In genomic region chr11:119380160-119380815, GRCh38 we compare ENCODE assay signal across 16 cellular contexts. TPM values are rescaled to one million over a fixed set of nuclear protein-coding genes. Genes with fewer than 3 reads are reported as not detected.
DNase-seq lines count a peak whose midpoint lies in the region; ATAC-seq and TF ChIP-seq lines count a peak whose summit lies in the region.
"Had no signal": no experiment of that assay in that cellular context is flagged by ENCODE, and none has a peak within 500 bp of the region (broad histone marks: within the 10 kb centered on the region; RNA-seq: fewer than 3 reads in every experiment).

No MANE protein-coding gene starts in this region.

- ATAC-seq in left cardiac atrium: no peak

- H4K8ac ChIP-seq in mesendoderm (ENCODE audit: low read depth, low read length): no peak overlapping the region

- peak overlapping the region; percentile 73 for H3K9ac ChIP-seq in mesendoderm (ENCODE audit: low read length)

- H3K23ac ChIP-seq in mesendoderm (ENCODE audit: low read length): peak overlapping the region; percentile 20

- no peak overlapping the region for H3K4me3 Mint-ChIP-seq in type B pancreatic cell
- H3K4me3 Mint-ChIP-seq: activated naive CD8-positive, alpha-beta T cell; memory B cell had no signal

- no peak overlapping the region for H3K27ac Mint-ChIP-seq in type B pancreatic cell
- H3K27ac Mint-ChIP-seq: activated naive CD8-positive, alpha-beta T cell; memory B cell had no signal

- H3K4ac ChIP-seq in mesendoderm (ENCODE audit: low read depth, low read length): peak overlapping the region; percentile 56

- H3K36me3 ChIP-seq in left ventricle myocardium inferior (no peaks in the 10 kb centered on the region), adrenal gland (replicated peaks in 1 of 2) (no peaks in the 10 kb centered on the region), mesendoderm (ENCODE audit: control insufficient read depth, insufficient read depth, low read length) (no peaks in the 10 kb centered on the region)
- H3K36me3 ChIP-seq: right lobe of liver, upper lobe of left lung had no signal

- peak overlapping the region; percentile 90 for H3K56ac ChIP-seq in mesendoderm (ENCODE audit: low read length)

- peaks cover 21% of the 10 kb centered on the region for H3K4me1 Mint-ChIP-seq in type B pancreatic cell (ENCODE audit: unreplicated experiment)

- peak overlapping the region; percentile 94 for H2AK5ac ChIP-seq in mesendoderm (ENCODE audit: low read length)

- H3K36me3 Mint-ChIP-seq in type B pancreatic cell: no peaks in the 10 kb centered on the region
- H3K36me3 Mint-ChIP-seq: activated naive CD8-positive, alpha-beta T cell; memory B cell had no signal

- intact Hi-C loops in left ventricle myocardium inferior (cut with micrococcal nuclease): no loop called here
- intact Hi-C loops in left cardiac atrium (cut with DNase I): loop anchor here in 1 of 2 donors (2.0 kb wide), 1 partner anchor 23 kb away; no protein-coding TSS in a partner anchor
- intact Hi-C loops in adrenal gland (cut with DNase I): loop anchor here in 1 of 2 donors (10.0 kb wide), 1 partner anchor 95 kb away; no protein-coding TSS in a partner anchor

- no peak overlapping the region for H4K5ac ChIP-seq in mesendoderm (ENCODE audit: low read length)

- H3K27me3 Mint-ChIP-seq in type B pancreatic cell: peaks cover 7% of the 10 kb centered on the region
- H3K27me3 Mint-ChIP-seq: activated naive CD8-positive, alpha-beta T cell had no signal

- peak overlapping the region; percentile 17 for H3K4me2 ChIP-seq in mesendoderm (ENCODE audit: low read length)

- DNase-seq in left ventricle myocardium inferior: no peak
- DNase-seq in left cardiac atrium: no peak
- DNase-seq in adrenal gland: peak in 5 of 7 donors; percentile 19 to 54 (median 33)
- DNase-seq in mesendoderm: no peak
- DNase-seq in type B pancreatic cell (ENCODE audit: extremely low spot score, unreplicated experiment): peak; percentile 49
- no peak for DNase-seq in SW 1271 (lab: John Stamatoyannopoulos, UW)
- no peak for DNase-seq in GDM1 (lab: John Stamatoyannopoulos, UW)
- DNase-seq in SKM-1 (lab: John Stamatoyannopoulos, UW; ENCODE audit: unreplicated experiment): no peak
- DNase-seq: EL, NCI-H1105 treated with DMSO at 0.1 percent for 48 hours had no signal

- H2BK15ac ChIP-seq in mesendoderm (replicated peaks; ENCODE audit: low read depth): no peak overlapping the region

- H3K27me3 ChIP-seq in left ventricle myocardium inferior (ENCODE audit: low read depth) (peaks cover under 1% of the 10 kb centered on the region), adrenal gland (no peaks in the 10 kb centered on the region), mesendoderm (ENCODE audit: insufficient read depth, low read length, poor library complexity) (no peaks in the 10 kb centered on the region)
- H3K27me3 ChIP-seq: right lobe of liver, upper lobe of left lung had no signal

- peak overlapping the region; percentile 15 for H2BK5ac ChIP-seq in mesendoderm (ENCODE audit: low read length)

- peak overlapping the region; percentile 95 for H3K27ac ChIP-seq in left ventricle myocardium inferior (replicated peaks)
- H3K27ac ChIP-seq in adrenal gland: no peak overlapping the region
- H3K27ac ChIP-seq in mesendoderm (ENCODE audit: low read depth, low read length): no peak overlapping the region

- H3K4me3 ChIP-seq in left ventricle myocardium inferior (peak overlapping the region; percentile 68), adrenal gland (peak overlapping the region in 1 of 4 donors; percentile 60), mesendoderm (ENCODE audit: low read length) (no peak overlapping the region)

- H3K9me3 ChIP-seq in left ventricle myocardium inferior (replicated peaks) (no peaks in the 10 kb centered on the region), adrenal gland (replicated peaks in 1 of 3) (no peaks in the 10 kb centered on the region)
- H3K9me3 ChIP-seq: right lobe of liver, upper lobe of left lung had no signal

- TF ChIP-seq POLR2A in adrenal gland (IDR thresholded peaks at IDR 0.05): no peak

- peak overlapping the region; percentile 2 for H2BK120ac ChIP-seq in mesendoderm (ENCODE audit: low read depth, low read length)

- 66 to 68% (median 67%) methylated on average over 8 to 13 of the region's 13 CpGs for WGBS in adrenal gland, 4 donors
- WGBS in mesendoderm (ENCODE audit: extremely low coverage, insufficient coverage, low lambda C conversion rate): no CpG with 5 or more reads among the region's 13 CpGs

- H3K4me1 ChIP-seq in left ventricle myocardium inferior: peaks cover 54% of the 10 kb centered on the region
- H3K4me1 ChIP-seq in adrenal gland (replicated peaks in 1 of 2): peaks cover 18 to 29% of the 10 kb centered on the region in 2 donors
- H3K4me1 ChIP-seq in mesendoderm (ENCODE audit: control insufficient read depth, low read depth, low read length): peaks cover 34% of the 10 kb centered on the region

- H3K79me2 ChIP-seq in mesendoderm (ENCODE audit: control insufficient read depth, insufficient read depth, low read length): no peaks in the 10 kb centered on the region

- TF ChIP-seq CTCF in left ventricle myocardium inferior (IDR thresholded peaks at IDR 0.05; ENCODE audit: borderline replicate concordance): no peak
- no peak for TF ChIP-seq CTCF in adrenal gland (IDR thresholded peaks at IDR 0.05)
- no peak for TF ChIP-seq CTCF in type B pancreatic cell (conservative IDR thresholded peaks at IDR 0.05)

- H3K79me1 ChIP-seq in mesendoderm (ENCODE audit: low read length): no peaks in the 10 kb centered on the region

- no peak overlapping the region for H3K18ac ChIP-seq in mesendoderm (ENCODE audit: low read length)

- no peaks in the 10 kb centered on the region for H3K9me3 Mint-ChIP-seq in type B pancreatic cell
- H3K9me3 Mint-ChIP-seq: memory B cell had no signal

RNA-seq across cellular contexts. Expression of gene USP2, which starts 1.2 kb away (rescaled TPM):
- 135 TPM for total RNA-seq in left ventricle myocardium inferior
- total RNA-seq in left cardiac atrium: 10 to 100 TPM; 65.8 to 68.8 TPM
- total RNA-seq in adrenal gland: 10 to 100 TPM in 4 of 8 donors, 1 to 10 TPM in 4; 3.9 to 28.7 (median 13.0) TPM
- 10 to 100 TPM in 1 of 3 donors, 1 to 10 TPM in 2; 4.6 to 11.8 (median 9.1) TPM for polyA plus RNA-seq in adrenal gland
- 6.2 TPM for polyA plus RNA-seq in mesendoderm (2013, experiment 1 of 2)
- 5.9 TPM for polyA plus RNA-seq in mesendoderm (2013, experiment 2 of 2)
- 7.4 and 8.2 TPM in 2 replicates for total RNA-seq in type B pancreatic cell (ENCODE audit: low replicate concordance)

RNA-seq across cellular contexts. Expression of gene MFRP, which starts 33.8 kb away (rescaled TPM):
- total RNA-seq in left ventricle myocardium inferior (not detected), left cardiac atrium (not detected), adrenal gland (under 1 TPM in 1 of 8 donors, not detected in 7; under 0.01 TPM), type B pancreatic cell (ENCODE audit: low replicate concordance) (not detected in 2 replicates)
- polyA plus RNA-seq in adrenal gland: not detected
- polyA plus RNA-seq in mesendoderm (2013, experiment 1 of 2): not detected
- polyA plus RNA-seq in mesendoderm (2013, experiment 2 of 2): not detected
- total RNA-seq: dermis microvascular lymphatic vessel endothelial cell; right lobe of liver; T-helper 2 cell treated with Interferon-gamma antibody and Interleukin-4, amounts not matched to agents 100 ng/mL and 5 ng/mL, for 36 hours; upper lobe of left lung had no signal

RNA-seq across cellular contexts. Expression of gene C1QTNF5, which starts 39.6 kb away (rescaled TPM):
- total RNA-seq in left ventricle myocardium inferior (14.4 TPM), left cardiac atrium (10 to 100 TPM; 25.1 to 39.9 TPM), adrenal gland (10 to 100 TPM; 10.3 to 46.9 (median 23.0) TPM), type B pancreatic cell (ENCODE audit: low replicate concordance) (2.0 and 4.0 TPM in 2 replicates)
- 10 to 100 TPM in 2 of 3 donors, 1 to 10 TPM in 1; 1.8 to 25.9 (median 20.3) TPM for polyA plus RNA-seq in adrenal gland
- 0.35 TPM for polyA plus RNA-seq in mesendoderm (2013, experiment 1 of 2)
- polyA plus RNA-seq in mesendoderm (2013, experiment 2 of 2): 0.32 TPM
- total RNA-seq: T-helper 2 cell treated with Interferon-gamma antibody and Interleukin-4, amounts not matched to agents 100 ng/mL and 5 ng/mL, for 36 hours had no signal

RNA-seq across cellular contexts. Expression of gene THY1, which starts 42.7 kb away (rescaled TPM):
- total RNA-seq in left ventricle myocardium inferior (0.91 TPM), left cardiac atrium (1 to 10 TPM; 6.1 to 7.0 TPM), adrenal gland (10 to 100 TPM in 5 of 8 donors, 1 to 10 TPM in 3; 4.5 to 38.7 (median 18.2) TPM), type B pancreatic cell (ENCODE audit: low replicate concordance) (2.0 and 19.0 TPM in 2 replicates)
- polyA plus RNA-seq in adrenal gland: 10 to 100 TPM; 14.4 to 35.0 (median 26.2) TPM
- polyA plus RNA-seq in mesendoderm (2013, experiment 1 of 2): 284 TPM
- 281 TPM for polyA plus RNA-seq in mesendoderm (2013, experiment 2 of 2)

RNA-seq across cellular contexts. Expression of gene RNF26, which starts 46.0 kb away (rescaled TPM):
- 14.0 TPM for total RNA-seq in left ventricle myocardium inferior
- total RNA-seq in left cardiac atrium: 10 to 100 TPM; 13.2 to 14.1 TPM
- 10 to 100 TPM in 7 of 8 donors, 1 to 10 TPM in 1; 8.9 to 28.0 (median 20.6) TPM for total RNA-seq in adrenal gland
- 10 to 100 TPM in 2 of 3 donors, 1 to 10 TPM in 1; 9.6 to 13.0 (median 10.7) TPM for polyA plus RNA-seq in adrenal gland
- 59.6 TPM for polyA plus RNA-seq in mesendoderm (2013, experiment 1 of 2)
- polyA plus RNA-seq in mesendoderm (2013, experiment 2 of 2): 61.0 TPM
- 40.3 and 45.6 TPM in 2 replicates for total RNA-seq in type B pancreatic cell (ENCODE audit: low replicate concordance)

Comparison
In these comparisons a context has a peak if more than half of its experiments do, and no peak if none do; other contexts are left out.
1. DNase-seq: peak in adrenal gland (5 of 7) and type B pancreatic cell (single experiment); none in left ventricle myocardium inferior (single experiment), left cardiac atrium (single experiment), mesendoderm (single experiment), SW 1271 (0 of 2), GDM1 (single experiment) and SKM-1 (single experiment).